ENCODE assay signal across 11 cellular contexts in the genomic region with DNA sequence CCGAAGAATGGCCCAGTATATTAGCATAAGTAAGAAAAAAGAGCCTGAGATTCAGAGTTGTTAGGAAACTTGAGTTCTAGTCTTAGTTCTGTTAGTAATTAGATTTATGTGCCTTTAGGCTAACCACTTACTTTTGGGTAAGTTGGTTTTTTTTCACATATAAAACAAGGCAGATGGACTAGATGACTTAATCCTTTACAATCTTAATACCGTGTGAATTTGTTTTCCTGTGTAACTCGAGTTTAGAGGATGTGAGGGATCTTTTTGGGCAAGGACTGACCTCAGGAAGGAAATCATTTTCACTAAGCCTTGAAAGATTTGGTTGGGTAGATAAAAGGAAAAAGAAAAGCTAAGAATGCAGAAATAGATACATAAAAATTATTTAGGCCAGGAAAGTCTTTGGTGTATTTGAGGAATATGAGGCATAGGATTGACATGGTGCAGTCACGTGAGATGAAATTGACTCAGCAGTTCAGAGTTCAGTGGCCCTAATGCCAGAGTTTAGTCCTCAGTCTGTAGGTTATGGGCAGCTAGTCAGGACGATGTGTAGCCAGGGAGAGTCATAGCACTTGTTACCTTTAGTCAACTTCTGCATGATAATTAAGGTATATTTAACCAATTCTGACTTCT. TPM values are rescaled to one million over a fixed set of nuclear protein-coding genes. Genes with fewer than 3 reads are reported as not detected.
DNase-seq lines count a peak whose midpoint lies in the region; ATAC-seq, FAIRE-seq and TF ChIP-seq lines count a peak whose summit lies in the region.
"Had no signal": no experiment of that assay in that cellular context is flagged by ENCODE, and none has a peak within 500 bp of the region (broad histone marks: within the 10 kb centered on the region; RNA-seq: fewer than 3 reads in every experiment).

No MANE protein-coding gene starts in this region.

- peak overlapping the region; percentile 53 for H3K4me2 ChIP-seq in endothelial cell of umbilical vein (ENCODE audit: insufficient read depth, low read length)
- H3K4me2 ChIP-seq in parathyroid adenoma (ENCODE audit: low read length), result peak overlapping the region; percentile 0

- no TSS peak for BruUV-seq in endothelial cell of umbilical vein (replicated peaks; lab: Mats Ljungman, UMichigan)

- H2AFZ ChIP-seq in endothelial cell of umbilical vein (ENCODE audit: low read depth, low read length) (no peak overlapping the region), parathyroid adenoma (no peak overlapping the region)

- CTCF ChIA-PET in endothelial cell of umbilical vein (lab: Charles Lee), result interaction anchor here (1.1 kb wide), 1 partner anchor 35 kb away, joined by 4 read pairs; no protein-coding TSS in a partner anchor

- H3K9ac ChIP-seq in SK-N-MC (ENCODE audit: insufficient read length), result peak overlapping the region; percentile 2
- H3K9ac ChIP-seq in endothelial cell of umbilical vein (replicated peaks; ENCODE audit: extremely low read depth, insufficient read depth, low read length), result no peak overlapping the region
- H3K9ac ChIP-seq in parathyroid adenoma, result no peak overlapping the region

- H3K4me1 ChIP-seq in endothelial cell of umbilical vein (ENCODE audit: control insufficient read depth, extremely low read depth, insufficient read depth, low read length) (peaks cover 18% of the 10 kb centered on the region), parathyroid adenoma (peaks cover 17% of the 10 kb centered on the region)

- POLR2A ChIA-PET in endothelial cell of umbilical vein (lab: Charles Lee), result no interaction called here

- TF ChIP-seq CTCF in endothelial cell of umbilical vein (IDR thresholded peaks at IDR 0.05; ENCODE audit: extremely low read depth in 1 of 2, insufficient read depth in 1 of 2, low read depth in 1 of 2, low read length in 2 of 2) (no peak), parathyroid adenoma (IDR thresholded peaks at IDR 0.05) (no peak)

- peaks cover 12% of the 10 kb centered on the region for H4K20me1 ChIP-seq in endothelial cell of umbilical vein (replicated peaks; ENCODE audit: control insufficient read depth, extremely low read depth, insufficient read depth, low read length)

- H3K4me3 ChIP-seq in SK-N-MC (peak overlapping the region; percentile 35), endothelial cell of umbilical vein (replicated peaks in 1 of 3; ENCODE audit: insufficient read depth in 1 of 3, low read depth in 1 of 3, low read length in 3 of 3) (no peak overlapping the region), parathyroid adenoma (ENCODE audit: low read depth, low read length) (no peak overlapping the region)

- intact Hi-C loops in endothelial cell of umbilical vein (cut with micrococcal nuclease), result loop anchor here (2.0 kb wide), 1 partner anchor 18 kb away; no protein-coding TSS in a partner anchor

- H3K36me3 ChIP-seq in SK-N-MC (ENCODE audit: insufficient read depth, low read length) (peaks cover 37% of the 10 kb centered on the region), endothelial cell of umbilical vein (ENCODE audit: control insufficient read depth in 2 of 2, extremely low read depth in 1 of 2, insufficient read depth in 2 of 2, low read length in 2 of 2) (no peaks in the 10 kb centered on the region), parathyroid adenoma (ENCODE audit: control insufficient read depth, insufficient read depth, low read length) (no peaks in the 10 kb centered on the region)

- no peak for TF ChIP-seq POLR2A in endothelial cell of umbilical vein (IDR thresholded peaks at IDR 0.05; ENCODE audit: low read depth, low read length)

- peak; percentile 73 for FAIRE-seq in endothelial cell of umbilical vein (lab: Jason Lieb, UNC)
- FAIRE-seq: colon had no signal

- peak overlapping the region; percentile 89 for H3K27ac ChIP-seq in SK-N-MC
- H3K27ac ChIP-seq in endothelial cell of umbilical vein (ENCODE audit: insufficient read depth, low read depth, low read length), result peak overlapping the region; percentile 36
- peak overlapping the region; percentile 29 for H3K27ac ChIP-seq in parathyroid adenoma

- dilution Hi-C loops in endothelial cell of umbilical vein (cut with MboI; ENCODE audit: extremely low pct_ligation_motif_present, low sequenced_read_pairs), result no loop called here

- peak; percentile 31 for DNase-seq in GM04503 (ENCODE audit: low read depth)
- DNase-seq in SK-N-MC (ENCODE audit: low read depth, low spot score), result peak; percentile 83
- peak; percentile 67 for DNase-seq in endothelial cell of umbilical vein (ENCODE audit: low read depth, low spot score)
- DNase-seq in retina, result no peak
- DNase-seq in NCI-H1436 (lab: John Stamatoyannopoulos, UW), result no peak
- DNase-seq in NCI-H2171 treated with DMSO at 0.1 percent for 48 hours (lab: John Stamatoyannopoulos, UW), result no peak
- DNase-seq: left cardiac atrium, NCI-H774 had no signal

- H3K79me2 ChIP-seq in endothelial cell of umbilical vein (ENCODE audit: control insufficient read depth, insufficient read depth, low read length) (peaks cover 86% of the 10 kb centered on the region), parathyroid adenoma (peaks cover 31% of the 10 kb centered on the region)

- no peaks in the 10 kb centered on the region for H3K27me3 ChIP-seq in endothelial cell of umbilical vein (ENCODE audit: control insufficient read depth in 2 of 2, insufficient read depth in 2 of 2, low read length in 2 of 2)
- no peaks in the 10 kb centered on the region for H3K27me3 ChIP-seq in parathyroid adenoma (ENCODE audit: control insufficient read depth, insufficient read depth, low read length)

- H3K9me1 ChIP-seq in endothelial cell of umbilical vein (replicated peaks; ENCODE audit: control insufficient read depth, extremely low read depth, insufficient read depth, low read length), result no peaks in the 10 kb centered on the region

- no peaks in the 10 kb centered on the region for H3K9me3 ChIP-seq in SK-N-MC (ENCODE audit: low read depth, low read length)
- H3K9me3 ChIP-seq in endothelial cell of umbilical vein (replicated peaks; ENCODE audit: control insufficient read depth, insufficient read depth, low read length), result no peaks in the 10 kb centered on the region
- no peaks in the 10 kb centered on the region for H3K9me3 ChIP-seq in parathyroid adenoma (ENCODE audit: control insufficient read depth, low read length)

- ATAC-seq in GM21526 (IDR thresholded peaks at IDR 0.05; ENCODE audit: low FRiP score, unreplicated experiment), result no peak

TF ChIP-seq in endothelial cell of umbilical vein, 7 proteins besides CTCF, POLR2A, EP300 and RAD21:
- peak; percentile 11 for TF ChIP-seq JUN (IDR thresholded peaks at IDR 0.05; ENCODE audit: borderline replicate concordance, insufficient read depth, insufficient read length, low read depth)
- TF ChIP-seq GATA2 (IDR thresholded peaks at IDR 0.05; ENCODE audit: insufficient read depth, insufficient read length, low read depth, low read length), result peak; percentile 57
- peak; percentile 19 for TF ChIP-seq FOS (IDR thresholded peaks at IDR 0.05; ENCODE audit: borderline replicate concordance, insufficient read depth, low read length)
- no peak for TF ChIP-seq EZH2 (IDR thresholded peaks at IDR 0.05; ENCODE audit: borderline replicate concordance, low read depth, low read length, severe bottlenecking)
- no peak for TF ChIP-seq MYC (IDR thresholded peaks at IDR 0.05; ENCODE audit: low read depth, low read length)
- TF ChIP-seq POLR2AphosphoS5 (IDR thresholded peaks at IDR 0.05; ENCODE audit: insufficient read depth, low read depth, low read length), result no peak
- TF ChIP-seq, protein P1, sequence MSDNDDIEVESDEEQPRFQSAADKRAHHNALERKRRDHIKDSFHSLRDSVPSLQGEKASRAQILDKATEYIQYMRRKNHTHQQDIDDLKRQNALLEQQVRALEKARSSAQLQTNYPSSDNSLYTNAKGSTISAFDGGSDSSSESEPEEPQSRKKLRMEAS (IDR thresholded peaks at IDR 0.05; ENCODE audit: insufficient read depth, insufficient read length), result no peak

RNA-seq across cellular contexts. Expression of gene PAK2, which starts 34.6 kb away (rescaled TPM):
- 85.8 and 98.9 TPM in 2 replicates for total RNA-seq in endothelial cell of umbilical vein
- 17.6 and 22.6 TPM in 2 replicates for polyA plus RNA-seq in endothelial cell of umbilical vein
- polyA plus RNA-seq in endothelial cell of umbilical vein (2011; cell fraction: cytosol; rRNA removed), result 38.8 and 42.1 TPM in 2 replicates
- 20.8 and 25.0 TPM in 2 replicates for polyA plus RNA-seq in endothelial cell of umbilical vein (2011; cell fraction: nucleus; rRNA removed)
- 70.0 and 83.0 TPM in 2 replicates for polyA plus RNA-seq in endothelial cell of umbilical vein (2012)
- polyA minus RNA-seq in endothelial cell of umbilical vein, result 93.4 and 135 TPM in 2 replicates
- 67.2 TPM for polyA minus RNA-seq in endothelial cell of umbilical vein (2011; cell fraction: cytosol; rRNA and poly(A)+ RNA removed)
- 19.3 and 28.9 TPM in 2 replicates for polyA minus RNA-seq in endothelial cell of umbilical vein (2011; cell fraction: nucleus; rRNA and poly(A)+ RNA removed)

Comparison
In these comparisons a context has a peak if more than half of its experiments do, and no peak if none do; other contexts are left out.
1. DNase-seq: peak in GM04503 (single experiment), SK-N-MC (single experiment) and endothelial cell of umbilical vein (single experiment); none in retina (single experiment), NCI-H1436 (single experiment) and NCI-H2171 treated with DMSO at 0.1 percent for 48 hours (single experiment).
2. H3K27ac ChIP-seq: peak in every context shown above with its lines; median percentile 89 in SK-N-MC; 36 in endothelial cell of umbilical vein; 29 in parathyroid adenoma.